In the genomic region with DNA sequence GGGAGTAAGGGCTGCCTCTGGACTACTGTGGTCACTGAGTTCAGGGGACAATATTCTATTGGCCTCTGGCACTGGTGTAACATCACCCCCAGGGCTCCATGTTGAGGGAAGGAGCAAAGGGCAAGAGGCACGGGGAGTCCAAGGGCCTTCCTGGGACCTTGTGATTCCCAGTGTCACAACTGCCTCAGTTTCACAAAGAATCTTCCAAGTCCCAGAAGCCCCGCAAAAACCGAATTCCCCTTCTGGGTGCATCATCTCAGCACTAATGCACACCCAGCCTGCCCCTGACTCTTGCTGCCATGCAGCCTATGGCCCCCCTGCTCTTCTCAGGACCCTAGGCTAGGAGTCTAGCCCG, we compare ENCODE assay signal across 13 cellular contexts. TPM values are rescaled to one million over a fixed set of nuclear protein-coding genes. Genes with fewer than 3 reads are reported as not detected.
DNase-seq lines count a peak whose midpoint lies in the region; ATAC-seq, FAIRE-seq and TF ChIP-seq lines count a peak whose summit lies in the region.
"Had no signal": no experiment of that assay in that cellular context is flagged by ENCODE, and none has a peak within 500 bp of the region (broad histone marks: within the 10 kb centered on the region; RNA-seq: fewer than 3 reads in every experiment).

No MANE protein-coding gene starts in this region.

- H3K36me3 ChIP-seq in heart right ventricle: peaks cover 0 to 78% (median 59%) of the 10 kb centered on the region in 9 donors
- H3K36me3 ChIP-seq in fibroblast of lung (ENCODE audit: control insufficient read depth, insufficient read depth, low read length): peaks cover 61% of the 10 kb centered on the region
- peaks cover 4 to 16% of the 10 kb centered on the region in 2 donors for H3K36me3 ChIP-seq in aorta (ENCODE audit: control insufficient read depth in 1 of 2, insufficient read depth in 2 of 2, low read length in 1 of 2)

- H3K9me3 ChIP-seq in heart right ventricle: no peaks in the 10 kb centered on the region
- H3K9me3 ChIP-seq in fibroblast of lung (ENCODE audit: control insufficient read depth, insufficient read depth, low read depth, low read length): no peaks in the 10 kb centered on the region
- no peaks in the 10 kb centered on the region for H3K9me3 ChIP-seq in aorta (ENCODE audit: control insufficient read depth, low read length)

- H3K27ac ChIP-seq in heart right ventricle (peak overlapping the region; percentile 33 to 100 (median 100)), fibroblast of lung (ENCODE audit: insufficient read depth, low read length) (peak overlapping the region; percentile 92), aorta (ENCODE audit: low read depth in 1 of 2, low read length in 2 of 2) (peak overlapping the region; percentile 3 to 85)
- H3K27ac ChIP-seq: foreskin keratinocyte had no signal

- no peak overlapping the region for H2AFZ ChIP-seq in fibroblast of lung (ENCODE audit: low read length)

- no peak for DNase-seq in heart right ventricle
- no peak for DNase-seq in Right ventricle myocardium superior
- DNase-seq in fibroblast of lung (ENCODE audit: low read depth in 2 of 2): no peak
- DNase-seq in posterior vena cava (ENCODE audit: low spot score): peak; percentile 44
- DNase-seq in aorta: peak in 1 of 2 donors; percentile 14
- no peak for DNase-seq in NCI-H1436 (lab: John Stamatoyannopoulos, UW)
- DNase-seq in urothelium cell line (ENCODE audit: low spot score): no peak
- DNase-seq in UCSD-AML1 (lab: John Stamatoyannopoulos, UW; ENCODE audit: unreplicated experiment): no peak
- DNase-seq: cerebellar nuclear complex, DMS79 treated with DMSO at 0.1 percent for 48 hours, KBM-7, NCI-H2029 had no signal

- no peak overlapping the region for H3K9ac ChIP-seq in fibroblast of lung (ENCODE audit: insufficient read depth, low read length)

- no peak for TF ChIP-seq CTCF in heart right ventricle (IDR thresholded peaks at IDR 0.05)
- no peak for TF ChIP-seq CTCF in fibroblast of lung (conservative IDR thresholded peaks at IDR 0.05 in 1 of 2, IDR thresholded peaks at IDR 0.05 in 1 of 2; ENCODE audit: low read depth in 1 of 2, low read length in 2 of 2)

- ATAC-seq in heart right ventricle (no peak), Right ventricle myocardium superior (ENCODE audit: poor library complexity) (no peak), aorta (ENCODE audit: low FRiP score) (no peak)
- ATAC-seq: foreskin keratinocyte had no signal

- WGBS in heart right ventricle, 2 donors: 80 to 84% methylated on average over 4 of the region's 4 CpGs
- 92% methylated on average over 4 of the region's 4 CpGs for WGBS in aorta, 2 donors

- no peak overlapping the region for H3K4me2 ChIP-seq in fibroblast of lung (ENCODE audit: extremely low read depth, insufficient read depth, low read length)

- no peaks in the 10 kb centered on the region for H4K20me1 ChIP-seq in fibroblast of lung (ENCODE audit: control insufficient read depth, extremely low read depth, insufficient read depth, low read length)

- peaks cover 77% of the 10 kb centered on the region for H3K79me2 ChIP-seq in fibroblast of lung (ENCODE audit: control insufficient read depth, insufficient read depth, low read length)

- FAIRE-seq in urothelium cell line (lab: Jason Lieb, UNC): no peak

- intact Hi-C loops in heart right ventricle (cut with DNase I) (loop anchor here in 2 of 10 donors (5.0 to 10.0 kb wide), 2 partner anchors 114 to 154 kb away; no protein-coding TSS in a partner anchor), Right ventricle myocardium superior (cut with DNase I) (no loop called here), posterior vena cava (cut with DNase I) (no loop called here), aorta (cut with DNase I) (no loop called here)

- peaks cover 0 to 18% (median 0%) of the 10 kb centered on the region in 7 donors for H3K27me3 ChIP-seq in heart right ventricle
- no peaks in the 10 kb centered on the region for H3K27me3 ChIP-seq in fibroblast of lung (ENCODE audit: control insufficient read depth, insufficient read depth, low read length)
- H3K27me3 ChIP-seq in aorta (ENCODE audit: control insufficient read depth in 1 of 2, insufficient read depth in 2 of 2, low read length in 1 of 2): no peaks in the 10 kb centered on the region
- H3K27me3 ChIP-seq: foreskin keratinocyte had no signal

- no peak overlapping the region for H3K4me3 ChIP-seq in heart right ventricle
- H3K4me3 ChIP-seq in fibroblast of lung (replicated peaks in 1 of 4; ENCODE audit: control extremely low read depth in 1 of 4, insufficient read depth in 1 of 4, low read depth in 3 of 4, low read length in 4 of 4): no peak overlapping the region
- H3K4me3 ChIP-seq in aorta (ENCODE audit: low read length in 2 of 2): no peak overlapping the region

- peaks cover 45 to 92% (median 85%) of the 10 kb centered on the region in 9 donors for H3K4me1 ChIP-seq in heart right ventricle
- peaks cover 70% of the 10 kb centered on the region for H3K4me1 ChIP-seq in fibroblast of lung (ENCODE audit: control insufficient read depth, extremely low read depth, insufficient read depth, low read length)
- H3K4me1 ChIP-seq in aorta (ENCODE audit: control insufficient read depth in 1 of 2, insufficient read depth in 2 of 2, low read length in 2 of 2): no peaks in the 10 kb centered on the region

RNA-seq across cellular contexts. Expression of a gene that starts 5.5 kb away (rescaled TPM):
- total RNA-seq in heart right ventricle (10 to 100 TPM; 27.8 to 96.6 (median 57.8) TPM), Right ventricle myocardium superior (63.0 TPM), fibroblast of lung (58.6 and 74.6 TPM in 2 replicates), posterior vena cava (10 to 100 TPM; 49.9 to 56.5 TPM), aorta (100 to 1,000 TPM in 1 of 2 donors, 10 to 100 TPM in 1; 82.1 to 118 TPM)
- polyA plus RNA-seq in heart right ventricle (10 to 100 TPM; 18.7 to 19.8 TPM), fibroblast of lung (68.9 and 97.0 TPM in 2 replicates), aorta (10 to 100 TPM; 12.4 to 29.3 TPM)
- polyA plus RNA-seq in fibroblast of lung (2012): 59.7 and 93.1 TPM in 2 replicates
- polyA minus RNA-seq in fibroblast of lung (ENCODE audit: low replicate concordance): 187 and 260 TPM in 2 replicates

Comparison
In these comparisons a context has a peak if more than half of its experiments do, and no peak if none do; other contexts are left out.
1. H3K27ac ChIP-seq: peak in every context shown above with its lines; median percentile 100 in heart right ventricle; 92 in fibroblast of lung; 44 in aorta.